ENCODE assay signal across 11 cellular contexts in genomic region chr17:41462705-41463104, GRCh38. TPM values are rescaled to one million over a fixed set of nuclear protein-coding genes. Genes with fewer than 3 reads are reported as not detected.
"Had no signal": no experiment of that assay in that cellular context is flagged by ENCODE, and none has a peak within 500 bp of the region (broad histone marks: within the 10 kb centered on the region; RNA-seq: fewer than 3 reads in every experiment).

No MANE protein-coding gene starts in this region.

- H3K9ac ChIP-seq: GM23248 had no signal

- ATAC-seq: GM23338, HCT116 had no signal

- H3K4me3 Mint-ChIP-seq: GM23338, H9, HFFc6 had no signal

- H3K4me2 ChIP-seq: GM23338 had no signal

- H3K4me1 Mint-ChIP-seq: GM23338, H9 had no signal

- H3K36me3 ChIP-seq: HAP-1 had no signal

- H3K4me1 ChIP-seq: HAP-1 had no signal

- H3K27ac ChIP-seq: GM23248 had no signal

- H3K9me3 ChIP-seq: HAP-1 had no signal

- H3K27ac Mint-ChIP-seq: GM23338, H9, HFFc6 had no signal

- H2AFZ ChIP-seq: GM23248, GM23338 had no signal

- FAIRE-seq: H1, H54 had no signal

- H3K4me3 ChIP-seq: GM23248, GM23338, HAP-1 had no signal

- DNase-seq: GM23248, GOT3, H9, HFFc6 had no signal

RNA-seq across cellular contexts. Expression of gene KRT32, which starts 4.5 kb away (rescaled TPM):
- total RNA-seq: GM23248, GM23338, H1, H4, H7, H9 had no signal
- polyA plus RNA-seq: GM23248, GM23338, H1 had no signal

RNA-seq across cellular contexts. Expression of gene KRT35, which starts 18.2 kb away (rescaled TPM):
- total RNA-seq: GM23248, GM23338, H1, H4, H7, H9, HFFc6 had no signal
- polyA plus RNA-seq: GM23248, GM23338, H1 had no signal

RNA-seq across cellular contexts. Expression of gene KRT38, which starts 21.9 kb away (rescaled TPM):
- total RNA-seq: GM23248, GM23338, H1, H4, H7, H9 had no signal
- polyA plus RNA-seq: GM23248, GM23338, H1 had no signal

RNA-seq across cellular contexts. Expression of gene KRT36, which starts 27.0 kb away (rescaled TPM):
- total RNA-seq: GM23248, GM23338, H1, H4, H7, H9, HFFc6 had no signal
- polyA plus RNA-seq: GM23248, GM23338, H1 had no signal

RNA-seq across cellular contexts. Expression of gene KRT37, which starts 38.3 kb away (rescaled TPM):
- total RNA-seq: GM23248, GM23338, H1, H4, H7, H9, HFFc6 had no signal
- polyA plus RNA-seq: GM23248, GM23338, H1 had no signal
